ENCODE assay signal across 19 cellular contexts in genomic region chr5:14842117-14842516, GRCh38. TPM values are rescaled to one million over a fixed set of nuclear protein-coding genes. Genes with fewer than 3 reads are reported as not detected.
A peak's percentile ranks its signal among the peaks of the same experiment; 100 is the strongest.
DNase-seq lines count a peak whose midpoint lies in the region; ATAC-seq, FAIRE-seq and TF ChIP-seq lines count a peak whose summit lies in the region.
"Had no signal": no experiment of that assay in that cellular context is flagged by ENCODE, and none has a peak within 500 bp of the region (broad histone marks: within the 10 kb centered on the region; RNA-seq: fewer than 3 reads in every experiment).

No MANE protein-coding gene starts in this region.

- peaks cover 1% of the 10 kb centered on the region for H3K79me2 ChIP-seq in HepG2 (ENCODE audit: insufficient read depth, low read length)

- H3K9me3 ChIP-seq in HepG2 (ENCODE audit: low read length): no peaks in the 10 kb centered on the region
- no peaks in the 10 kb centered on the region for H3K9me3 ChIP-seq in right lobe of liver

- TF ChIP-seq CTCF in HepG2 (CRISPR knock-in tag; IDR thresholded peaks at IDR 0.05) (no peak), right lobe of liver (IDR thresholded peaks at IDR 0.05) (no peak)

- 40% methylated on average over 1 of the region's 4 CpGs for WGBS in HepG2 (ENCODE audit: low lambda C conversion rate)
- WGBS in right lobe of liver (ENCODE audit: insufficient coverage, low coverage, low lambda C conversion rate, missing lambda C conversion rate): 100% methylated on average over 1 of the region's 4 CpGs

- TF ChIP-seq POLR2A in HepG2 (IDR thresholded peaks at IDR 0.05; ENCODE audit: insufficient read depth in 1 of 2, low read depth in 2 of 2, low read length in 2 of 2) (no peak), right lobe of liver (IDR thresholded peaks at IDR 0.05) (no peak)

- no peak for TF ChIP-seq RAD21 in HepG2 (CRISPR knock-in tag; IDR thresholded peaks at IDR 0.05)

- H3K4me3 ChIP-seq in HepG2 (replicated peaks in 1 of 3; ENCODE audit: insufficient read depth in 1 of 3, low read depth in 2 of 3, low read length in 3 of 3): no peak overlapping the region
- no peak overlapping the region for H3K4me3 ChIP-seq in right lobe of liver
- H3K4me3 ChIP-seq: SK-N-MC had no signal

- ATAC-seq in HepG2 (peak; percentile 96), right lobe of liver (no peak), HG03045 (IDR thresholded peaks at IDR 0.05; ENCODE audit: unreplicated experiment) (no peak)
- ATAC-seq: Panc1, Right ventricle myocardium inferior had no signal

- intact Hi-C loops in HepG2 (cut with micrococcal nuclease; ENCODE audit: unreplicated experiment) (loop anchor here (1.0 kb wide), 1 partner anchor 114 kb away; no protein-coding TSS in a partner anchor), right lobe of liver (cut with DNase I) (no loop called here)

- FAIRE-seq in HepG2 (lab: Jason Lieb, UNC): peak; percentile 83
- FAIRE-seq: A204.1, H1 had no signal

- TF ChIP-seq EP300 in HepG2 (IDR thresholded peaks at IDR 0.05; ENCODE audit: low read depth in 2 of 2, low read length in 2 of 2): no peak; a peak in 1 of 4 replicates
- TF ChIP-seq EP300 in HepG2 (CRISPR knock-in tag; IDR thresholded peaks at IDR 0.05; ENCODE audit: borderline replicate concordance): no peak

- no TSS peak for BruUV-seq in HepG2 (replicated peaks; lab: Mats Ljungman, UMichigan)

- no peaks in the 10 kb centered on the region for H3K27me3 ChIP-seq in HepG2 (ENCODE audit: control insufficient read depth in 1 of 2, insufficient read depth in 2 of 2, low read length in 2 of 2)
- H3K27me3 ChIP-seq in right lobe of liver: no peaks in the 10 kb centered on the region

- in situ Hi-C loops in HepG2 (cut with HindIII; ENCODE audit: extremely low pct_ligation_motif_present, low pct_unique_long_range_greater_than_20kb): no loop called here

- no peak overlapping the region for H3K9ac ChIP-seq in HepG2 (ENCODE audit: insufficient read depth, low read depth, low read length)

- no peak overlapping the region for H3K27ac ChIP-seq in HepG2 (ENCODE audit: extremely low read length, insufficient read depth, low read length)
- H3K27ac ChIP-seq in right lobe of liver: no peak overlapping the region
- H3K27ac ChIP-seq: C4-2B, SK-N-MC had no signal

- POLR2A ChIA-PET in HepG2 (lab: Yijun Ruan, JAX): interaction anchor here (0.7 kb wide), 1 partner anchor 10 kb away, joined by 3 read pairs; no protein-coding TSS in a partner anchor

- H2AFZ ChIP-seq in HepG2 (ENCODE audit: low read length): no peak overlapping the region

- peaks cover 4% of the 10 kb centered on the region; the same call in 1 of the 2 replicates for H4K20me1 ChIP-seq in HepG2 (ENCODE audit: insufficient read depth, low read length)

- 0 out of 2 replicates have a peak overlapping the region, but pooled peaks have one; percentile 20 for H3K4me2 ChIP-seq in HepG2 (ENCODE audit: low read depth, low read length)

- DNase-seq in HepG2 (ENCODE audit: low spot score) (peak; percentile 81), right lobe of liver (no peak), NCI-H1436 treated with DMSO at 0.1 percent for 48 hours (lab: John Stamatoyannopoulos, UW) (peak; percentile 51), NCI-H748 (lab: John Stamatoyannopoulos, UW; ENCODE audit: unreplicated experiment) (peak; percentile 95), OCI-M2 (lab: John Stamatoyannopoulos, UW; ENCODE audit: unreplicated experiment) (no peak), hypothalamus (lab: John Stamatoyannopoulos, UW) (no peak), GOT3 (lab: John Stamatoyannopoulos, UW) (no peak)
- DNase-seq: GF-D8, HFFc6, KG1, NCI-H526, T-helper 1 cell had no signal

- H3K36me3 ChIP-seq in HepG2 (replicated peaks in 1 of 2; ENCODE audit: control insufficient read depth in 1 of 2, insufficient read depth in 2 of 2, low read length in 2 of 2) (peaks cover 0 to 6% of the 10 kb centered on the region in 2 experiments; a peak in 3 of 5 replicates), right lobe of liver (peaks cover 0 to 2% (median 0%) of the 10 kb centered on the region in 4 donors)

- H3K4me1 ChIP-seq in HepG2 (ENCODE audit: insufficient read depth, low read length): peaks cover 20% of the 10 kb centered on the region
- no peaks in the 10 kb centered on the region for H3K4me1 ChIP-seq in right lobe of liver

- CTCF ChIA-PET in HepG2 (lab: Yijun Ruan, JAX; ENCODE audit: low intra/inter-chr PET ratio, low total read pairs): no interaction called here

TF ChIP-seq in HepG2, 621 proteins besides CTCF, POLR2A, EP300 and RAD21 (continues in another document):
- TF ChIP-seq ZNF737 (CRISPR knock-in tag; IDR thresholded peaks at IDR 0.05; ENCODE audit: borderline replicate concordance) (no peak), PPARG (CRISPR knock-in tag; conservative IDR thresholded peaks at IDR 0.05) (no peak), SP5 (CRISPR knock-in tag; IDR thresholded peaks at IDR 0.05; ENCODE audit: borderline replicate concordance, low read depth) (0 out of 2 replicates have a peak, but pooled peaks have one; percentile 9), RFXANK (CRISPR knock-in tag; IDR thresholded peaks at IDR 0.05) (0 out of 2 replicates have a peak, but pooled peaks have one; percentile 34), ONECUT2 (CRISPR knock-in tag; IDR thresholded peaks at IDR 0.05) (0 out of 2 replicates have a peak, but pooled peaks have one; percentile 20), SMAD3 (CRISPR knock-in tag; IDR thresholded peaks at IDR 0.05) (no peak), RFXAP (CRISPR knock-in tag; IDR thresholded peaks at IDR 0.05; ENCODE audit: borderline replicate concordance) (no peak), ZNF280B (CRISPR knock-in tag; IDR thresholded peaks at IDR 0.05; ENCODE audit: borderline replicate concordance) (no peak), SAP130 (CRISPR knock-in tag; IDR thresholded peaks at IDR 0.05; ENCODE audit: low read depth) (no peak), TMF1 (CRISPR knock-in tag; IDR thresholded peaks at IDR 0.05; ENCODE audit: low read depth) (no peak), HDAC2 (CRISPR knock-in tag; IDR thresholded peaks at IDR 0.05) (no peak), STAT5B (CRISPR knock-in tag; IDR thresholded peaks at IDR 0.05) (no peak), SIN3B (IDR thresholded peaks at IDR 0.05; ENCODE audit: low read length) (no peak), ZNF367 (CRISPR knock-in tag; IDR thresholded peaks at IDR 0.05; ENCODE audit: borderline replicate concordance) (no peak), FOXA1 (IDR thresholded peaks at IDR 0.05) (no peak), FOXA1 (CRISPR knock-in tag; IDR thresholded peaks at IDR 0.05) (no peak), HOXA5 (CRISPR knock-in tag; IDR thresholded peaks at IDR 0.05) (no peak), ZNF704 (CRISPR knock-in tag; IDR thresholded peaks at IDR 0.05; ENCODE audit: borderline replicate concordance) (no peak)

RNA-seq across cellular contexts. Expression of gene ANKH, which starts 29.5 kb away (rescaled TPM):
- total RNA-seq in HepG2 (2016; rRNA removed; fragmentation: Illumina TruSeq; extraction: Trizol) (20.5 and 25.0 TPM in 2 replicates), right lobe of liver (100 to 1,000 TPM in 1 of 6 experiments, 10 to 100 TPM in 5; 38.5 to 121 (median 61.9) TPM)
- 30.6 and 33.5 TPM in 2 replicates for total RNA-seq in HepG2 (2016; cell fraction: cytosol; rRNA removed; fragmentation: Illumina TruSeq; extraction: Trizol; ENCODE audit: low read depth)
- 16.2 and 25.0 TPM in 2 replicates for total RNA-seq in HepG2 (2016; cell fraction: insoluble cytoplasmic fraction; rRNA removed; fragmentation: Illumina TruSeq; extraction: Trizol)
- total RNA-seq in HepG2 (2016; cell fraction: membrane; rRNA removed; fragmentation: Illumina TruSeq; extraction: Trizol): 65.6 and 68.7 TPM in 2 replicates
- 32.7 and 39.4 TPM in 2 replicates for total RNA-seq in HepG2 (2016; cell fraction: nucleus; rRNA removed; fragmentation: Illumina TruSeq; extraction: Trizol)
- 36.0 and 37.5 TPM in 2 replicates for polyA plus RNA-seq in HepG2 (2011; rRNA removed)
- polyA plus RNA-seq in HepG2 (2011; cell fraction: cytosol; rRNA removed): 42.6 and 44.0 TPM in 2 replicates
- 25.8 and 30.6 TPM in 2 replicates for polyA plus RNA-seq in HepG2 (2011; cell fraction: nucleus; rRNA removed)
- polyA plus RNA-seq in HepG2 (2012): 30.1 and 34.0 TPM in 2 replicates
- 56.4 and 58.7 TPM in 2 replicates for polyA plus RNA-seq in HepG2 (2016; cell fraction: cytosol; fragmentation: Illumina TruSeq; extraction: Trizol; ENCODE audit: low read depth)
- 31.3 and 37.0 TPM in 2 replicates for polyA plus RNA-seq in HepG2 (2016; cell fraction: insoluble cytoplasmic fraction; fragmentation: Illumina TruSeq; extraction: Trizol; ENCODE audit: low read depth)
- polyA plus RNA-seq in HepG2 (2016; cell fraction: membrane; fragmentation: Illumina TruSeq; extraction: Trizol; ENCODE audit: low read depth): 82.3 and 96.6 TPM in 2 replicates
- 37.3 and 45.0 TPM in 2 replicates for polyA plus RNA-seq in HepG2 (2016; cell fraction: nucleus; fragmentation: Illumina TruSeq; extraction: Trizol; ENCODE audit: insufficient read depth, low read depth)
- 91.4 and 122 TPM in 2 replicates for polyA minus RNA-seq in HepG2 (2011; rRNA and poly(A)+ RNA removed; ENCODE audit: low replicate concordance)
- polyA minus RNA-seq in HepG2 (2011; cell fraction: cytosol; rRNA and poly(A)+ RNA removed): 20.7 and 21.6 TPM in 2 replicates
- polyA minus RNA-seq in HepG2 (2011; cell fraction: nucleus; rRNA and poly(A)+ RNA removed): 54.6 and 56.5 TPM in 2 replicates

Comparison
In these comparisons a context has a peak if more than half of its experiments do, and no peak if none do; other contexts are left out.
1. DNase-seq: peak in HepG2 (single experiment), NCI-H1436 treated with DMSO at 0.1 percent for 48 hours (single experiment) and NCI-H748 (single experiment); none in right lobe of liver (0 of 3), OCI-M2 (single experiment), hypothalamus (0 of 51) and GOT3 (single experiment).